In genomic region chr1:205016584-205016983, GRCh38 we compare ENCODE assay signal across 34 cellular contexts. TPM values are rescaled to one million over a fixed set of nuclear protein-coding genes. Genes with fewer than 3 reads are reported as not detected.
"Had no signal": no experiment of that assay in that cellular context is flagged by ENCODE, and none has a peak within 500 bp of the region (broad histone marks: within the 10 kb centered on the region; RNA-seq: fewer than 3 reads in every experiment).

No MANE protein-coding gene starts in this region.

- DNase-seq: activated CD4-positive, alpha-beta memory T cell treated with anti-CD3 and anti-CD28 coated beads for 36 hours; activated CD4-positive, alpha-beta T cell treated with anti-CD3 and anti-CD28 coated beads for 36 hours; activated CD4-positive, alpha-beta T cell treated with anti-CD3 and anti-CD28 coated beads, Interleukin-2, amount 10 ng/mL, durations not matched to agents 24 days and 14 days; activated CD4-positive, CD25-positive, alpha-beta regulatory T cell; activated CD4-positive, CD25-positive, alpha-beta regulatory T cell treated with anti-CD3 and anti-CD28 coated beads, Interleukin-2, amount 50 U/mL, for 72 hours; activated CD8-positive, alpha-beta memory T cell treated with anti-CD3 and anti-CD28 coated beads, Interleukin-2, amount 10 ng/mL, durations not matched to agents 7 days and 5 days; activated CD8-positive, alpha-beta memory T cell treated with anti-CD3 and anti-CD28 coated beads, Interleukin-2, amount 50 U/mL, for 4 hours; activated CD8-positive, alpha-beta T cell treated with anti-CD3 and anti-CD28 coated beads, Interleukin-2, amount 10 ng/mL, durations not matched to agents 7 days and 5 days; activated effector memory CD4-positive, alpha-beta T cell treated with anti-CD3 and anti-CD28 coated beads, Interleukin-2, amount 50 U/mL, for 16 hours; activated naive CD4-positive, alpha-beta T cell treated with anti-CD3 and anti-CD28 coated beads for 36 hours; activated naive CD8-positive, alpha-beta T cell treated with anti-CD3 and anti-CD28 coated beads for 36 hours; activated naive CD8-positive, alpha-beta T cell treated with anti-CD3 and anti-CD28 coated beads, Interleukin-2, amount 50 U/mL, for 24 hours; activated T-cell treated with anti-CD3 and anti-CD28 coated beads, Interleukin-2, amount 50 U/mL, for 1 hour; activated T-cell treated with anti-CD3 and anti-CD28 coated beads, Interleukin-2, amount 50 U/mL, for 48 hours; adrenal gland; colonic mucosa; effector memory CD4-positive, alpha-beta T cell; endodermal cell; foreskin keratinocyte; gastrocnemius medialis; glutamatergic neuron; heart left ventricle; T-helper 1 cell; T-helper 17 cell; T1000 had no signal

- H3K36me3 ChIP-seq: adrenal gland, ascending aorta, breast epithelium, cardiac muscle cell, colonic mucosa, gastrocnemius medialis, heart left ventricle had no signal

- H3K27me3 ChIP-seq: adrenal gland, ascending aorta, breast epithelium, colonic mucosa, heart left ventricle had no signal

- ATAC-seq: activated CD4-positive, alpha-beta T cell treated with anti-CD3 and anti-CD28 coated beads for 36 hours; activated CD8-positive, alpha-beta memory T cell treated with anti-CD3 and anti-CD28 coated beads, Interleukin-2, amount 10 ng/mL, durations not matched to agents 7 days and 5 days; activated CD8-positive, alpha-beta T cell treated with anti-CD3 and anti-CD28 coated beads, Interleukin-2, amount 10 ng/mL, durations not matched to agents 7 days and 5 days; activated naive CD8-positive, alpha-beta T cell treated with anti-CD3 and anti-CD28 coated beads, Interleukin-2, amount 50 U/mL, for 24 hours; esophagus mucosa; foreskin keratinocyte; gastrocnemius medialis; heart left ventricle; T-helper 17 cell had no signal

- H3K9me3 ChIP-seq: adrenal gland, ascending aorta, breast epithelium, colonic mucosa, gastrocnemius medialis, heart left ventricle had no signal

- H3K27ac ChIP-seq: adrenal gland, ascending aorta, breast epithelium, cardiac muscle cell, colonic mucosa, foreskin keratinocyte, gastrocnemius medialis, heart left ventricle had no signal

- H3K4me1 ChIP-seq: adrenal gland, ascending aorta, colonic mucosa, foreskin keratinocyte, gastrocnemius medialis had no signal

- H3K4me3 ChIP-seq: adrenal gland, ascending aorta, breast epithelium, cardiac muscle cell, colonic mucosa, gastrocnemius medialis, heart left ventricle had no signal

RNA-seq across cellular contexts. Expression of gene CNTN2, which starts 26.4 kb away (rescaled TPM):
- total RNA-seq: activated CD4-positive, alpha-beta memory T cell treated with anti-CD3 and anti-CD28 coated beads for 36 hours; activated CD4-positive, alpha-beta T cell treated with anti-CD3 and anti-CD28 coated beads for 36 hours; activated CD4-positive, alpha-beta T cell treated with anti-CD3 and anti-CD28 coated beads, Interleukin-2, amount 10 ng/mL, durations not matched to agents 24 days and 14 days; activated CD8-positive, alpha-beta memory T cell treated with anti-CD3 and anti-CD28 coated beads for 36 hours; activated CD8-positive, alpha-beta memory T cell treated with anti-CD3 and anti-CD28 coated beads, Interleukin-2, amount 10 ng/mL, durations not matched to agents 7 days and 5 days; activated CD8-positive, alpha-beta T cell treated with anti-CD3 and anti-CD28 coated beads, Interleukin-2, amount 10 ng/mL, durations not matched to agents 7 days and 5 days; activated naive CD4-positive, alpha-beta T cell treated with anti-CD3 and anti-CD28 coated beads for 36 hours; activated naive CD8-positive, alpha-beta T cell treated with anti-CD3 and anti-CD28 coated beads for 36 hours; activated T-helper 1 cell treated with anti-CD3 and anti-CD28 coated beads, Interleukin-12 subunit alpha, Interleukin-12 subunit beta, Interleukin-2, Interleukin-4 antibody, amounts not matched to agents 30 ng/mL and 10 ng/mL and 1 ng/mL, durations not matched to agents 14 hours and 24 hours and 36 hours; activated T-helper 2 cell treated with anti-CD3 and anti-CD28 coated beads, Interferon-gamma antibody, Interleukin-2, Interleukin-4, amounts not matched to agents 10 μg/mL and 5 μg/mL and 100 μg/mL, durations not matched to agents 14 hours and 24 hours and 36 hours; breast epithelium; cardiac muscle cell; dermis microvascular lymphatic vessel endothelial cell; epithelial cell of proximal tubule; foreskin keratinocyte; gastrocnemius medialis; T-helper 17 cell had no signal
- polyA plus RNA-seq: cardiac muscle cell, foreskin keratinocyte had no signal
